19 cellular contexts compared by ENCODE assay signal in genomic region chr6:5149891-5150290, GRCh38.
DNase-seq lines count a peak whose midpoint lies in the region; ATAC-seq, FAIRE-seq and TF ChIP-seq lines count a peak whose summit lies in the region.
"Had no signal": no experiment of that assay in that cellular context is flagged by ENCODE, and none has a peak within 500 bp of the region (broad histone marks: within the 10 kb centered on the region; RNA-seq: fewer than 3 reads in every experiment).

No MANE protein-coding gene starts in this region.

- H3K9me3 ChIP-seq in WERI-Rb-1 (ENCODE audit: severe bottlenecking) (no peaks in the 10 kb centered on the region), keratinocyte (ENCODE audit: control insufficient read depth, low read depth, low read length) (no peaks in the 10 kb centered on the region)
- H3K9me3 ChIP-seq: Caco-2 had no signal

- H3K4me1 ChIP-seq in keratinocyte (ENCODE audit: control insufficient read depth, extremely low read depth, insufficient read depth, low read length) = peaks cover 15% of the 10 kb centered on the region
- H3K4me1 ChIP-seq: Caco-2 had no signal

- no peak overlapping the region for H3K4me3 Mint-ChIP-seq in T-helper 2 cell treated with Interferon-gamma antibody and Interleukin-4, amounts not matched to agents 5 μg/mL and 100 μg/mL, for 36 hours
- H3K4me3 Mint-ChIP-seq in MCF 10A (ENCODE audit: unreplicated experiment) = no peak overlapping the region
- H3K4me3 Mint-ChIP-seq: CD8-positive, alpha-beta T cell had no signal

- no peaks in the 10 kb centered on the region for H3K27me3 Mint-ChIP-seq in T-helper 2 cell treated with Interferon-gamma antibody and Interleukin-4, amounts not matched to agents 5 μg/mL and 100 μg/mL, for 36 hours (ENCODE audit: low read depth)
- no peaks in the 10 kb centered on the region for H3K27me3 Mint-ChIP-seq in MCF 10A (ENCODE audit: insufficient read depth, unreplicated experiment)

- H3K27me3 ChIP-seq in WERI-Rb-1 (ENCODE audit: insufficient read depth, low read depth, severe bottlenecking) (no peaks in the 10 kb centered on the region), keratinocyte (ENCODE audit: control insufficient read depth, extremely low read depth, insufficient read depth, low read length) (no peaks in the 10 kb centered on the region)

- no peaks in the 10 kb centered on the region for H4K20me1 ChIP-seq in keratinocyte (ENCODE audit: control insufficient read depth, extremely low read depth, insufficient read depth, low read length)

- no peak for ATAC-seq in GM21360 (IDR thresholded peaks at IDR 0.05; ENCODE audit: unreplicated experiment)
- ATAC-seq: CD8-positive, alpha-beta T cell had no signal

- no peaks in the 10 kb centered on the region for H3K36me3 ChIP-seq in WERI-Rb-1
- peaks cover 0 to under 1% of the 10 kb centered on the region in 2 experiments for H3K36me3 ChIP-seq in keratinocyte (ENCODE audit: control insufficient read depth in 2 of 2, extremely low read depth in 1 of 2, insufficient read depth in 2 of 2, low read length in 2 of 2)

- CTCF ChIA-PET in MCF 10A (lab: Yijun Ruan, JAX) = interaction anchor here (0.5 to 8.9 kb wide), 4 partner anchors 11 to 154 kb away, joined by 4 to 80 read pairs (median 6); no protein-coding TSS in a partner anchor

- no TSS peak for BruUV-seq in MCF 10A (replicated peaks; lab: Mats Ljungman, UMichigan)

- DNase-seq in D721Med (ENCODE audit: insufficient read length, low spot score) (no peak), NCI-H82 (lab: John Stamatoyannopoulos, UW) (peak; percentile 87), WERI-Rb-1 (peak; percentile 85), keratinocyte (ENCODE audit: low read depth, low spot score) (no peak), MCF 10A (ENCODE audit: unreplicated experiment) (no peak), nucleus accumbens (lab: John Stamatoyannopoulos, UW) (no peak)
- no peak for DNase-seq in T-helper 2 cell treated with Interferon-gamma antibody and Interleukin-4, amounts not matched to agents 5 μg/mL and 100 μg/mL, for 36 hours (ENCODE audit: low spot score)
- DNase-seq: C1 segment of cervical spinal cord; Caco-2; CD8-positive, alpha-beta T cell; DMS53; DMS79 treated with DMSO at 0.1 percent for 48 hours; GF-D8; H7; HCEC 1CT had no signal

- no peaks in the 10 kb centered on the region for H3K79me2 ChIP-seq in keratinocyte (ENCODE audit: control insufficient read depth, insufficient read depth, low read length)

- H3K27ac ChIP-seq in WERI-Rb-1 = peak overlapping the region; percentile 68
- no peak overlapping the region for H3K27ac ChIP-seq in keratinocyte (ENCODE audit: control insufficient read depth, insufficient read depth, low read length)
- H3K27ac ChIP-seq: GM23248 had no signal

- no peak overlapping the region for H3K4me2 ChIP-seq in keratinocyte (ENCODE audit: control insufficient read depth, extremely low read depth, insufficient read depth, low read depth, low read length)

- no peaks in the 10 kb centered on the region for H3K9me3 Mint-ChIP-seq in T-helper 2 cell treated with Interferon-gamma antibody and Interleukin-4, amounts not matched to agents 5 μg/mL and 100 μg/mL, for 36 hours
- H3K9me3 Mint-ChIP-seq in MCF 10A (ENCODE audit: unreplicated experiment) = no peaks in the 10 kb centered on the region
- H3K9me3 Mint-ChIP-seq: CD8-positive, alpha-beta T cell had no signal

- H3K9me1 ChIP-seq in keratinocyte (ENCODE audit: control insufficient read depth, extremely low read depth, insufficient read depth, low read length) = no peaks in the 10 kb centered on the region

- no peaks in the 10 kb centered on the region for H3K36me3 Mint-ChIP-seq in T-helper 2 cell treated with Interferon-gamma antibody and Interleukin-4, amounts not matched to agents 5 μg/mL and 100 μg/mL, for 36 hours (ENCODE audit: low read depth)
- H3K36me3 Mint-ChIP-seq in MCF 10A (ENCODE audit: insufficient read depth, unreplicated experiment) = peaks cover 2% of the 10 kb centered on the region
- H3K36me3 Mint-ChIP-seq: CD8-positive, alpha-beta T cell had no signal

- H3K9ac ChIP-seq in keratinocyte (ENCODE audit: control insufficient read depth, extremely low read depth, insufficient read depth, low read length) = no peak overlapping the region
- H3K9ac ChIP-seq: GM23248 had no signal

- FAIRE-seq in D721Med (lab: Jason Lieb, UNC) = peak; percentile 77
- peak; percentile 44 for FAIRE-seq in keratinocyte (lab: Jason Lieb, UNC)
- FAIRE-seq: GM12892, H1 had no signal

- POLR2A ChIA-PET in MCF 10A (lab: Yijun Ruan, JAX) = interaction anchor here (1.0 kb wide), 1 partner anchor 18 kb away, joined by 3 read pairs; no protein-coding TSS in a partner anchor

- dilution Hi-C loops in keratinocyte (cut with MboI; ENCODE audit: extremely low pct_ligation_motif_present, low sequenced_read_pairs) = no loop called here

- H2AFZ ChIP-seq in keratinocyte (ENCODE audit: control insufficient read depth, low read length) = no peak overlapping the region
- H2AFZ ChIP-seq: GM23248 had no signal

- peak overlapping the region; percentile 7; the same call in 1 of the 2 replicates for H3K4me3 ChIP-seq in WERI-Rb-1 (ENCODE audit: low read depth, low read length)
- no peak overlapping the region for H3K4me3 ChIP-seq in keratinocyte (ENCODE audit: control insufficient read depth in 2 of 3, extremely low read depth in 1 of 3, insufficient read depth in 2 of 3, low read depth in 1 of 3, low read length in 3 of 3)
- H3K4me3 ChIP-seq: GM23248 had no signal

- no peak overlapping the region for H3K27ac Mint-ChIP-seq in T-helper 2 cell treated with Interferon-gamma antibody and Interleukin-4, amounts not matched to agents 5 μg/mL and 100 μg/mL, for 36 hours
- no peak overlapping the region for H3K27ac Mint-ChIP-seq in MCF 10A (ENCODE audit: low read depth, unreplicated experiment)

- H3K4me1 Mint-ChIP-seq in T-helper 2 cell treated with Interferon-gamma antibody and Interleukin-4, amounts not matched to agents 5 μg/mL and 100 μg/mL, for 36 hours (ENCODE audit: low read depth) = no peaks in the 10 kb centered on the region
- peaks cover 13% of the 10 kb centered on the region for H3K4me1 Mint-ChIP-seq in MCF 10A (ENCODE audit: insufficient read depth, unreplicated experiment)

- TF ChIP-seq CTCF in D721Med (IDR thresholded peaks at IDR 0.05; ENCODE audit: insufficient read depth, missing control alignments) (no peak), WERI-Rb-1 (IDR thresholded peaks at IDR 0.05; ENCODE audit: low read depth, low read length) (no peak), keratinocyte (optimal IDR thresholded peaks at IDR 0.05 in 1 of 3, IDR thresholded peaks at IDR 0.05 in 1 of 3, conservative IDR thresholded peaks at IDR 0.05 in 1 of 3; ENCODE audit: extremely low read depth in 1 of 3, insufficient read depth in 2 of 3, low read length in 3 of 3) (no peak), MCF 10A (IDR thresholded peaks at IDR 0.05; ENCODE audit: unreplicated experiment) (no peak)

- intact Hi-C loops in MCF 10A (cut with micrococcal nuclease) = loop anchor here (10.0 kb wide), 1 partner anchor 125 kb away; no protein-coding TSS in a partner anchor

Comparison
In these comparisons a context has a peak if more than half of its experiments do, and no peak if none do; other contexts are left out.
1. DNase-seq: peak in NCI-H82 (single experiment) and WERI-Rb-1 (single experiment); none in D721Med (single experiment), keratinocyte (single experiment), T-helper 2 cell treated with Interferon-gamma antibody and Interleukin-4, amounts not matched to agents 5 μg/mL and 100 μg/mL, for 36 hours (single experiment), MCF 10A (single experiment) and nucleus accumbens (0 of 56).